Comparison of ENCODE assay signal across 15 cellular contexts in the genomic region with DNA sequence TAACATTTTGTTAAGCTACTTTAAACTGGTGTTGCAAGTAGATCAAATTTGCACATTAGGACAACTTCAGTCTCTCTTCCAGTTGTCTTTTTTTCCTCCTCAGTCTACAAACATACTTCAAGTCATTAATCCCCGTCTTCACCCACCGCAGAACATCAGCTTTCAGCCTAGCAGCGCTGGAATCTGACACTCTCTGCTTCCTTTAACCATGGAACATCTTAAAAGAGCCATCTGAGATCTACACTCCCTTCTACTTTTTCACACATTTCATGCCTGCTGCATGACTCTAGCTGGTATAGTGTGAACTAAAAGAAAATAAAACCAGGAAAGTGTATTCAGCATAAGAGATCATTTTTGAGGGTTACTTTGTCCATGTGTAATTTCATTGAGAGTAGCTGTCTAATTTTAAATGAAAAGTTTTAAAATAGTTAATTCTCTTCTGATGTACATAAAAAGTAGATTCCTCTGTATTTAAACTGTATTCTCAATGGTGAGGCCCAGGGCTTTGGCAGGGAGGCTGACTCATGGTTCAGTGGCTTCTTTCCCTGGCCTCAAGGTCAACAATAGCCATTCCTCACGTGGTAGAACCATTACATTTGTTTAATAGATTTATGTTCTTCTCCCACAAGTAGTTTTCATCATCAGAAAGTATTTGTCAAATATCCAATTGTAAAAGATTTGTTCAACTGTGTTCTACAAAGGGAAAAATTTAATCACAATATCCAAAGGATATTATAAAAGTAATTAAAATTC. TPM values are rescaled to one million over a fixed set of nuclear protein-coding genes. Genes with fewer than 3 reads are reported as not detected.
DNase-seq lines count a peak whose midpoint lies in the region; ATAC-seq and TF ChIP-seq lines count a peak whose summit lies in the region.
"Had no signal": no experiment of that assay in that cellular context is flagged by ENCODE, and none has a peak within 500 bp of the region (broad histone marks: within the 10 kb centered on the region; RNA-seq: fewer than 3 reads in every experiment).

No MANE protein-coding gene starts in this region.

- H3K4me3 ChIP-seq in left ventricle myocardium inferior, result no peak overlapping the region
- H3K4me3 ChIP-seq: A549 had no signal

- intact Hi-C loops in left ventricle myocardium inferior (cut with micrococcal nuclease) (no loop called here), left ventricle myocardium superior (cut with micrococcal nuclease) (no loop called here)

- H3K27me3 ChIP-seq in left ventricle myocardium inferior (ENCODE audit: low read depth), result no peaks in the 10 kb centered on the region

- ATAC-seq in left ventricle myocardium superior, result no peak
- ATAC-seq in HG03159 (IDR thresholded peaks at IDR 0.05; ENCODE audit: unreplicated experiment), result no peak
- ATAC-seq in HG02588 (IDR thresholded peaks at IDR 0.05; ENCODE audit: unreplicated experiment), result no peak
- ATAC-seq in GM21825 (IDR thresholded peaks at IDR 0.05; ENCODE audit: unreplicated experiment), result no peak
- ATAC-seq: activated CD4-positive, alpha-beta T cell treated with anti-CD3 and anti-CD28 coated beads for 36 hours had no signal

- peak overlapping the region; percentile 28 for H3K27ac ChIP-seq in left ventricle myocardium inferior (replicated peaks)
- H3K27ac ChIP-seq: A549 had no signal

- H3K9me3 ChIP-seq in left ventricle myocardium inferior (replicated peaks), result no peaks in the 10 kb centered on the region
- H3K9me3 ChIP-seq: A549 had no signal

- TF ChIP-seq CTCF in left ventricle myocardium inferior (IDR thresholded peaks at IDR 0.05; ENCODE audit: borderline replicate concordance), result no peak

- H3K36me3 ChIP-seq in left ventricle myocardium inferior, result no peaks in the 10 kb centered on the region

- DNase-seq in left ventricle myocardium inferior (no peak), left ventricle myocardium superior (no peak), SW480 (ENCODE audit: low spot score) (peak; percentile 30), iris pigment epithelial cell (ENCODE audit: low read depth) (peak; percentile 87)
- DNase-seq in activated CD4-positive, alpha-beta T cell treated with anti-CD3 and anti-CD28 coated beads, Interleukin-2, amount 50 U/mL, for 1 hour, result no peak
- DNase-seq: activated CD4-positive, alpha-beta T cell treated with anti-CD3 and anti-CD28 coated beads for 36 hours; cortex of kidney; NCI-H1105; NCI-H69 had no signal

- peaks cover 6% of the 10 kb centered on the region for H3K4me1 ChIP-seq in left ventricle myocardium inferior
- H3K4me1 ChIP-seq: A549 had no signal

RNA-seq across cellular contexts. Expression of gene SGPP2, which starts 16.5 kb away (rescaled TPM):
- total RNA-seq in left ventricle myocardium inferior (2.3 TPM), left ventricle myocardium superior (30.6 TPM)
- total RNA-seq: glomerular endothelial cell, skeletal muscle tissue had no signal

Comparison
In these comparisons a context has a peak if more than half of its experiments do, and no peak if none do; other contexts are left out.
1. DNase-seq: peak in SW480 (single experiment) and iris pigment epithelial cell (single experiment); none in left ventricle myocardium inferior (single experiment), left ventricle myocardium superior (single experiment) and activated CD4-positive, alpha-beta T cell treated with anti-CD3 and anti-CD28 coated beads, Interleukin-2, amount 50 U/mL, for 1 hour (single experiment).